In the genomic region with DNA sequence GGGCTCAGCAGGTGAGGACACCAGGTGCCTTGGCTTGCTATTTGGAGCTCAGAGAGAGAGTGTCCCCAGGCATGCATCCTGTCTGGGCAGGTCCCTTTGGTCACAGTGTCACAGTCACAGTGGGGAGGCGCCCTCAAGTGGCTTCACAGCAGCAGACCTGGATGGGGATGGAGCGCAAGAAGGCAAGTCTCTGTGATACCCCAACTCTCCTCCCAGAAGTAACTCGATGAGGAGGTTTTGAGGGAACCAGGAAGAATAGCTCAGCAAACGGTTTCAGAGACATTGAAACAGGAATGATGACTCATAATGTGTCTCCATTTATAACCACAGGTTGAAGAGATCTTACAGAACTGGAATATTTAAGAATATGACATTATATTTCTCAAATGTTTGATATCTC, we compare ENCODE assay signal across 8 cellular contexts.
A peak's percentile ranks its signal among the peaks of the same experiment; 100 is the strongest.
DNase-seq lines count a peak whose midpoint lies in the region; TF ChIP-seq lines count a peak whose summit lies in the region.

No MANE protein-coding gene starts in this region.

- H3K27me3 ChIP-seq in WERI-Rb-1 (ENCODE audit: insufficient read depth, low read depth, severe bottlenecking) = no peaks in the 10 kb centered on the region

- H3K9me3 ChIP-seq in WERI-Rb-1 (ENCODE audit: severe bottlenecking) = no peaks in the 10 kb centered on the region

- no peak overlapping the region for H3K4me3 ChIP-seq in WERI-Rb-1 (ENCODE audit: low read depth, low read length)

- H3K27ac ChIP-seq in WERI-Rb-1 = no peak overlapping the region

- no peaks in the 10 kb centered on the region for H3K36me3 ChIP-seq in WERI-Rb-1

- DNase-seq in ELR (ENCODE audit: low read depth) (peak; percentile 80), GM20000 (ENCODE audit: low spot score) (peak; percentile 79), HK-2 (ENCODE audit: unreplicated experiment) (peak; percentile 50), WERI-Rb-1 (peak; percentile 88), glomerular visceral epithelial cell (ENCODE audit: extremely low spot score) (peak; percentile 60), GOT3 (lab: John Stamatoyannopoulos, UW) (no peak), amniotic stem cell (lab: John Stamatoyannopoulos, UW) (no peak)
- DNase-seq in stimulated activated CD4-positive, alpha-beta T cell treated with anti-CD3 and anti-CD28 coated beads, Interleukin-15, amount 100 ng/mL, for 48 hours (ENCODE audit: low read depth in 2 of 2) = peak; percentile 4 to 18

- peak; percentile 57 for TF ChIP-seq CTCF in GM20000 (IDR thresholded peaks at IDR 0.05; ENCODE audit: extremely low read depth, missing control alignments)
- TF ChIP-seq CTCF in WERI-Rb-1 (IDR thresholded peaks at IDR 0.05; ENCODE audit: low read depth, low read length) = peak; percentile 95

Comparison
In these comparisons a context has a peak if more than half of its experiments do, and no peak if none do; other contexts are left out.
1. DNase-seq: peak in ELR (single experiment), GM20000 (single experiment), HK-2 (single experiment), WERI-Rb-1 (single experiment), glomerular visceral epithelial cell (single experiment) and stimulated activated CD4-positive, alpha-beta T cell treated with anti-CD3 and anti-CD28 coated beads, Interleukin-15, amount 100 ng/mL, for 48 hours (2 of 2); none in GOT3 (single experiment) and amniotic stem cell (single experiment).